ENCODE assay signal across 8 cellular contexts in genomic region chr17:40100669-40101366, GRCh38. TPM values are rescaled to one million over a fixed set of nuclear protein-coding genes. Genes with fewer than 3 reads are reported as not detected.
DNase-seq lines count a peak whose midpoint lies in the region; ATAC-seq, FAIRE-seq and TF ChIP-seq lines count a peak whose summit lies in the region.

No MANE protein-coding gene starts in this region.

- peaks cover 70% of the 10 kb centered on the region for H3K4me1 ChIP-seq in skeletal muscle satellite cell (ENCODE audit: control insufficient read depth, insufficient read depth, low read length)

- H3K36me3 ChIP-seq in bronchial epithelial cell (ENCODE audit: control insufficient read depth, insufficient read depth, low read length) = peaks cover 16% of the 10 kb centered on the region
- H3K36me3 ChIP-seq in skeletal muscle satellite cell (ENCODE audit: insufficient read depth, low read length) = peaks cover 12% of the 10 kb centered on the region

- CTCF ChIA-PET in activated B cell treated with CpG ODN at 0.5 μM for 24 hours (lab: Charles Lee) = interaction anchor here (0.9 to 9.1 kb wide), 4 partner anchors 11 to 91 kb away, joined by 4 to 79 read pairs (median 10); no protein-coding TSS in a partner anchor

- H3K9me3 ChIP-seq in skeletal muscle satellite cell (replicated peaks; ENCODE audit: low read length) = no peaks in the 10 kb centered on the region

- H3K27ac Mint-ChIP-seq in activated B cell treated with CpG ODN at 0.5 μM for 24 hours = peak overlapping the region; percentile 90

- intact Hi-C loops in activated B cell treated with CpG ODN at 0.5 μM for 24 hours (cut with micrococcal nuclease) = loop anchor here (1.0 kb wide), 2 partner anchors 7 to 47 kb away; partner anchors contain the start of gene MED24

- H3K4me3 Mint-ChIP-seq in activated B cell treated with CpG ODN at 0.5 μM for 24 hours = peak overlapping the region; percentile 91

- H3K27me3 ChIP-seq in bronchial epithelial cell (ENCODE audit: control insufficient read depth, insufficient read depth, low read length) (no peaks in the 10 kb centered on the region), skeletal muscle satellite cell (ENCODE audit: control insufficient read depth, insufficient read depth, low read length) (no peaks in the 10 kb centered on the region)

- in situ Hi-C loops in Caki2 (cut with HindIII; ENCODE audit: low pct_unique_long_range_greater_than_20kb, low sequenced_read_pairs) = loop anchor here (10.0 kb wide), 1 partner anchor 74 kb away; the partner anchor contains the start of gene RAPGEFL1

- no peaks in the 10 kb centered on the region for H3K27me3 Mint-ChIP-seq in activated B cell treated with CpG ODN at 0.5 μM for 24 hours

- POLR2A ChIA-PET in activated B cell treated with CpG ODN at 0.5 μM for 24 hours (lab: Charles Lee) = interaction anchor here (0.6 to 7.8 kb wide), 18 partner anchors 8 to 1589 kb away, joined by 3 to 113 read pairs (median 4); partner anchors contain the start of genes CASC3, MED24, PSMD3 and THRA

- ATAC-seq in HG02642 (IDR thresholded peaks at IDR 0.05; ENCODE audit: poor library complexity, unreplicated experiment) (peak; percentile 33), activated B cell treated with CpG ODN at 0.5 μM for 24 hours (ENCODE audit: low read depth) (peak; percentile 5), HG02588 (IDR thresholded peaks at IDR 0.05; ENCODE audit: unreplicated experiment) (no peak)

- H3K4me2 ChIP-seq in skeletal muscle satellite cell (ENCODE audit: low read length) = peak overlapping the region; percentile 96

- peak; percentile 50 for FAIRE-seq in bronchial epithelial cell (lab: Jason Lieb, UNC)

- DNase-seq in Caki2 (ENCODE audit: low read depth) (peak; percentile 98), NCI-H345 (lab: John Stamatoyannopoulos, UW) (peak; percentile 96), activated B cell treated with CpG ODN at 0.5 μM for 24 hours (peak; percentile 79), bronchial epithelial cell (ENCODE audit: low read depth) (peak; percentile 96), iPS-NIHi11 (ENCODE audit: low spot score) (peak; percentile 94)

- peak overlapping the region; percentile 84 for H3K9ac ChIP-seq in skeletal muscle satellite cell (ENCODE audit: low read depth, low read length)

- H3K9me3 Mint-ChIP-seq in activated B cell treated with CpG ODN at 0.5 μM for 24 hours = no peaks in the 10 kb centered on the region

- peaks cover 11% of the 10 kb centered on the region for H3K36me3 Mint-ChIP-seq in activated B cell treated with CpG ODN at 0.5 μM for 24 hours (ENCODE audit: low read depth)

- TF ChIP-seq CTCF in activated B cell treated with CpG ODN at 0.5 μM for 24 hours (IDR thresholded peaks at IDR 0.05) = no peak
- no peak for TF ChIP-seq CTCF in bronchial epithelial cell (IDR thresholded peaks at IDR 0.05; ENCODE audit: insufficient read depth, low read length, severe bottlenecking)

- H3K4me3 ChIP-seq in bronchial epithelial cell (ENCODE audit: low read depth, low read length) (peak overlapping the region; percentile 95), skeletal muscle satellite cell (ENCODE audit: low read length) (peak overlapping the region; percentile 80)

- peaks cover 62% of the 10 kb centered on the region for H3K4me1 Mint-ChIP-seq in activated B cell treated with CpG ODN at 0.5 μM for 24 hours

RNA-seq across cellular contexts. Expression of gene NR1D1, which starts 0.4 kb away (rescaled TPM):
- 1.1 and 1.6 TPM in 2 replicates for total RNA-seq in Caki2 (2014; rRNA removed; shearing (Covaris generic); ENCODE audit: low replicate concordance)
- total RNA-seq in activated B cell treated with CpG ODN at 0.5 μM for 24 hours (5.5 and 6.1 TPM in 2 replicates), bronchial epithelial cell (0.51 and 0.79 TPM in 2 replicates)
- 1.8 and 2.2 TPM in 2 replicates for total RNA-seq in skeletal muscle satellite cell (2012; rRNA removed)

RNA-seq across cellular contexts. Expression of gene MSL1, which starts 21.0 kb away (rescaled TPM):
- 32.3 and 42.7 TPM in 2 replicates for total RNA-seq in Caki2 (2014; rRNA removed; shearing (Covaris generic); ENCODE audit: low replicate concordance)
- 84.5 and 101 TPM in 2 replicates for total RNA-seq in activated B cell treated with CpG ODN at 0.5 μM for 24 hours
- 27.1 and 32.5 TPM in 2 replicates for total RNA-seq in bronchial epithelial cell
- total RNA-seq in skeletal muscle satellite cell (2012; rRNA removed) = 40.0 and 42.8 TPM in 2 replicates

RNA-seq across cellular contexts. Expression of gene THRA, which starts 38.1 kb away (rescaled TPM):
- total RNA-seq in Caki2 (2014; rRNA removed; shearing (Covaris generic); ENCODE audit: low replicate concordance) = 9.1 and 16.4 TPM in 2 replicates
- total RNA-seq in activated B cell treated with CpG ODN at 0.5 μM for 24 hours (5.4 and 5.9 TPM in 2 replicates), bronchial epithelial cell (4.2 and 5.8 TPM in 2 replicates)
- total RNA-seq in skeletal muscle satellite cell (2012; rRNA removed) = 18.8 and 22.6 TPM in 2 replicates

RNA-seq across cellular contexts. Expression of gene CASC3, which starts 39.5 kb away (rescaled TPM):
- 27.5 and 37.9 TPM in 2 replicates for total RNA-seq in Caki2 (2014; rRNA removed; shearing (Covaris generic); ENCODE audit: low replicate concordance)
- 110 and 119 TPM in 2 replicates for total RNA-seq in activated B cell treated with CpG ODN at 0.5 μM for 24 hours
- total RNA-seq in bronchial epithelial cell = 14.7 and 15.3 TPM in 2 replicates
- total RNA-seq in skeletal muscle satellite cell (2012; rRNA removed) = 34.7 and 35.2 TPM in 2 replicates

RNA-seq across cellular contexts. Expression of gene MED24, which starts 46.6 kb away (rescaled TPM):
- 36.7 and 97.2 TPM in 2 replicates for total RNA-seq in Caki2 (2014; rRNA removed; shearing (Covaris generic); ENCODE audit: low replicate concordance)
- 110 and 127 TPM in 2 replicates for total RNA-seq in activated B cell treated with CpG ODN at 0.5 μM for 24 hours
- 23.0 and 25.0 TPM in 2 replicates for total RNA-seq in bronchial epithelial cell
- total RNA-seq in skeletal muscle satellite cell (2012; rRNA removed) = 52.7 and 58.3 TPM in 2 replicates
